10 cellular contexts compared by ENCODE assay signal in genomic region chr9:121707477-121708424, GRCh38. TPM values are rescaled to one million over a fixed set of nuclear protein-coding genes. Genes with fewer than 3 reads are reported as not detected.
DNase-seq lines count a peak whose midpoint lies in the region; ATAC-seq, FAIRE-seq and TF ChIP-seq lines count a peak whose summit lies in the region.
"Had no signal": no experiment of that assay in that cellular context is flagged by ENCODE, and none has a peak within 500 bp of the region (broad histone marks: within the 10 kb centered on the region; RNA-seq: fewer than 3 reads in every experiment).

No MANE protein-coding gene starts in this region.

- DNase-seq in mesenchymal stem cell = peak; percentile 24
- DNase-seq in C1 segment of cervical spinal cord (lab: John Stamatoyannopoulos, UW) = no peak
- no peak for DNase-seq in SW480 (ENCODE audit: low spot score)
- DNase-seq in kidney = no peak
- DNase-seq: uterus had no signal

- no peak for TF ChIP-seq CTCF in kidney (IDR thresholded peaks at IDR 0.05; ENCODE audit: borderline replicate concordance, extremely low read depth, insufficient read depth)

- no peak overlapping the region for H3K27ac ChIP-seq in mesenchymal stem cell (ENCODE audit: low read length, poor library complexity, severe bottlenecking)
- H3K27ac ChIP-seq in kidney (ENCODE audit: low read depth in 2 of 2, low read length in 2 of 2) = no peak overlapping the region
- H3K27ac ChIP-seq: uterus had no signal

- peaks cover 0 to 36% of the 10 kb centered on the region in 2 experiments for H3K36me3 ChIP-seq in mesenchymal stem cell (ENCODE audit: control insufficient read depth in 1 of 2, insufficient read depth in 2 of 2, low read depth in 1 of 2, low read length in 2 of 2)
- no peaks in the 10 kb centered on the region for H3K36me3 ChIP-seq in kidney (ENCODE audit: control insufficient read depth in 1 of 2, insufficient read depth in 2 of 2, low read length in 2 of 2)
- H3K36me3 ChIP-seq: uterus had no signal

- H2AFZ ChIP-seq in mesenchymal stem cell (ENCODE audit: low read depth, low read length) = no peak overlapping the region

- H2BK5ac ChIP-seq in mesenchymal stem cell (ENCODE audit: low read depth, low read length, poor library complexity, severe bottlenecking) = no peak overlapping the region

- H3K9me3 ChIP-seq in mesenchymal stem cell (ENCODE audit: control insufficient read depth, low read length) (no peaks in the 10 kb centered on the region), kidney (ENCODE audit: control insufficient read depth in 1 of 2, low read length in 2 of 2) (no peaks in the 10 kb centered on the region)
- H3K9me3 ChIP-seq: uterus had no signal

- H3K4me1 ChIP-seq in mesenchymal stem cell (ENCODE audit: control insufficient read depth, insufficient read depth, low read depth, low read length) (peaks cover 10% of the 10 kb centered on the region), kidney (ENCODE audit: control insufficient read depth in 1 of 2, insufficient read depth in 1 of 2, low read depth in 1 of 2, low read length in 2 of 2) (peaks cover 22 to 38% of the 10 kb centered on the region in 2 donors)
- H3K4me1 ChIP-seq: uterus had no signal

- no peak overlapping the region for H2BK12ac ChIP-seq in mesenchymal stem cell (ENCODE audit: low read length in 2 of 2)

- peaks cover 78% of the 10 kb centered on the region for H3K79me1 ChIP-seq in mesenchymal stem cell (replicated peaks; ENCODE audit: low read length, poor library complexity, severe bottlenecking)

- no peak overlapping the region for H3K4me3 ChIP-seq in mesenchymal stem cell (ENCODE audit: insufficient read depth in 1 of 2, low read depth in 1 of 2, low read length in 2 of 2)
- no peak overlapping the region for H3K4me3 ChIP-seq in kidney (ENCODE audit: low read length in 2 of 2)
- H3K4me3 ChIP-seq: uterus had no signal

- H4K91ac ChIP-seq in mesenchymal stem cell (ENCODE audit: low read length) = no peak overlapping the region

- H3K9ac ChIP-seq in mesenchymal stem cell (ENCODE audit: low read length) (no peak overlapping the region), kidney (ENCODE audit: low read length in 2 of 2) (no peak overlapping the region)

- intact Hi-C loops in kidney (cut with DNase I) = no loop called here

- no peak overlapping the region for H2BK15ac ChIP-seq in mesenchymal stem cell (ENCODE audit: low read depth, poor library complexity, severe bottlenecking)

- H4K8ac ChIP-seq in mesenchymal stem cell (ENCODE audit: low read length) = no peak overlapping the region

- H3K14ac ChIP-seq in mesenchymal stem cell (ENCODE audit: low read length in 2 of 2) = no peak overlapping the region

- no peak overlapping the region for H3K4ac ChIP-seq in mesenchymal stem cell (ENCODE audit: low read depth in 1 of 2, low read length in 2 of 2)

- WGBS in mesenchymal stem cell = 76% methylated on average over 6 of the region's 7 CpGs

- no peak for FAIRE-seq in kidney (lab: Jason Lieb, UNC)

- no peaks in the 10 kb centered on the region for H3K27me3 ChIP-seq in mesenchymal stem cell (ENCODE audit: control insufficient read depth in 1 of 2, insufficient read depth in 1 of 2, low read length in 2 of 2)
- H3K27me3 ChIP-seq: uterus had no signal

- ATAC-seq in GM18867 (IDR thresholded peaks at IDR 0.05; ENCODE audit: unreplicated experiment) (peak; percentile 96), GM21576 (IDR thresholded peaks at IDR 0.05; ENCODE audit: unreplicated experiment) (peak; percentile 92), HG03457 (IDR thresholded peaks at IDR 0.05; ENCODE audit: unreplicated experiment) (peak; percentile 92)
- ATAC-seq: HCT116, Panc1 had no signal

- H3K4me2 ChIP-seq in mesenchymal stem cell (ENCODE audit: low read length, poor library complexity, severe bottlenecking) = no peak overlapping the region

- H2BK120ac ChIP-seq in mesenchymal stem cell (ENCODE audit: low read depth, low read length) = no peak overlapping the region

- H2AK5ac ChIP-seq in mesenchymal stem cell (ENCODE audit: low read length, severe bottlenecking) = no peak overlapping the region

- H3K18ac ChIP-seq in mesenchymal stem cell (ENCODE audit: low read depth in 1 of 2, low read length in 2 of 2) = no peak overlapping the region

- H3K23ac ChIP-seq in mesenchymal stem cell (ENCODE audit: low read length in 2 of 2) = no peak overlapping the region

RNA-seq across cellular contexts. Expression of gene DAB2IP, which starts 56.3 kb away (rescaled TPM):
- 13.7 TPM for polyA plus RNA-seq in mesenchymal stem cell (2013, experiment 1 of 2)
- polyA plus RNA-seq in mesenchymal stem cell (2013, experiment 2 of 2) = 12.0 TPM
- 105 TPM for total RNA-seq in kidney
- polyA plus RNA-seq in kidney (ENCODE audit: insufficient read depth, low read depth, low replicate concordance) = 33.8 TPM
